ENCODE assay signal across 1 cellular context in genomic region chr10:68103237-68103866, GRCh38.
TF ChIP-seq lines count a peak whose summit lies in the region.

No MANE protein-coding gene starts in this region.

TF ChIP-seq in IMR-90, 13 proteins besides CTCF, POLR2A, EP300 and RAD21 (continued from another document):
- TF ChIP-seq USF2 (IDR thresholded peaks at IDR 0.05; ENCODE audit: low read depth, low read length), result no peak
- TF ChIP-seq RFX5 (IDR thresholded peaks at IDR 0.05; ENCODE audit: low read depth, low read length), result no peak
- no peak for TF ChIP-seq FOS (IDR thresholded peaks at IDR 0.05; ENCODE audit: low read depth, low read length)
- TF ChIP-seq ELK1 (IDR thresholded peaks at IDR 0.05; ENCODE audit: borderline replicate concordance, low read depth, low read length), result no peak
- TF ChIP-seq NFE2L2 (IDR thresholded peaks at IDR 0.05; ENCODE audit: low read depth, low read length), result no peak
- TF ChIP-seq CEBPB (IDR thresholded peaks at IDR 0.05; ENCODE audit: low read depth, low read length), result no peak
- TF ChIP-seq BHLHE40 (IDR thresholded peaks at IDR 0.05; ENCODE audit: low read depth, low read length), result no peak
- TF ChIP-seq RCOR1 (IDR thresholded peaks at IDR 0.05; ENCODE audit: insufficient replicate concordance, low read length), result no peak
- no peak for TF ChIP-seq MAFK (IDR thresholded peaks at IDR 0.05; ENCODE audit: low read depth, low read length)
- TF ChIP-seq MXI1 (IDR thresholded peaks at IDR 0.05; ENCODE audit: borderline replicate concordance, low read depth, low read length), result no peak
TF ChIP-seq in IMR-90: peak in this region for 0.
